Comparison of ENCODE assay signal across 18 cellular contexts in the genomic region with DNA sequence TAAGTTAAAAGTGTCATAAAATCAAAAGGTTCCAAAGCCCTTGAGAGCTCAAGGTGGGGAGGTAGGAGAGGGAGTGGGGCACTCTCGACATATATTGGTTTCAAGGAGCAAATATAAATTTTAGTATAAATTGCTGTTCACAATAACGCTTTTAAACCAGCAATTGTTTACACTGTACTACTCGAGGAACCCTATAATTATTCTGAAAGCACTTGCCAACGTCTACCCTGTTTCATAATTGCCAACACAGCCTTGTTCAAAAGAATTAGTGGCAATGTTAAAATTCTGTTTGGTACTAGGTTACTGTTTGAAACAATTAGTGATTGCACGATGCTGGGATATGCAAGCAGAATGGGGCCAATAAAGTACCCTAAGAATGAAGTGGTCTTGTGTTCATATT.
DNase-seq lines count a peak whose midpoint lies in the region.
"Had no signal": no experiment of that assay in that cellular context is flagged by ENCODE, and none has a peak within 500 bp of the region (broad histone marks: within the 10 kb centered on the region; RNA-seq: fewer than 3 reads in every experiment).

No MANE protein-coding gene starts in this region.

- H3K4me1 Mint-ChIP-seq in immature natural killer cell = peaks cover 93 to 100% of the 10 kb centered on the region in 2 donors

- H3K36me3 Mint-ChIP-seq in immature natural killer cell = peaks cover 7 to 17% (median 12%) of the 10 kb centered on the region in 3 donors
- H3K36me3 Mint-ChIP-seq: type B pancreatic cell had no signal

- DNase-seq in DMS153 treated with DMSO at 0.1 percent for 48 hours (lab: John Stamatoyannopoulos, UW; ENCODE audit: unreplicated experiment) (peak; percentile 86), NCI-H128 (lab: John Stamatoyannopoulos, UW; ENCODE audit: unreplicated experiment) (peak; percentile 69), NCI-H748 (lab: John Stamatoyannopoulos, UW; ENCODE audit: unreplicated experiment) (peak; percentile 90), immature natural killer cell (no peak), NCI-H524 (lab: John Stamatoyannopoulos, UW) (no peak), SHP77 (lab: John Stamatoyannopoulos, UW) (no peak), GF-D8 (lab: John Stamatoyannopoulos, UW) (no peak), DMS 273 treated with DMSO at 0.1 percent for 48 hours (lab: John Stamatoyannopoulos, UW) (no peak)
- DNase-seq: activated naive CD4-positive, alpha-beta T cell treated with anti-CD3 and anti-CD28 coated beads, Interleukin-2, amount 50 U/mL, for 16 hours; erythroblast; glutamatergic neuron; mammary epithelial cell; naive thymus-derived CD4-positive, alpha-beta T cell; NCI-H82; SW 1271 had no signal

- peak overlapping the region in 3 of 5 donors; percentile 33 to 61 (median 59) for H3K4me3 Mint-ChIP-seq in immature natural killer cell
- H3K4me3 Mint-ChIP-seq: dendritic cell treated with granulocyte-macrophage colony-stimulating factor and Interleukin-4, amounts not matched to agents 40 ng/mL and 50 ng/mL, for 4 days; naive thymus-derived CD4-positive, alpha-beta T cell; type B pancreatic cell had no signal

- no peaks in the 10 kb centered on the region for H3K9me3 Mint-ChIP-seq in immature natural killer cell
- H3K9me3 Mint-ChIP-seq: dendritic cell treated with granulocyte-macrophage colony-stimulating factor and Interleukin-4, amounts not matched to agents 40 ng/mL and 50 ng/mL, for 4 days; type B pancreatic cell had no signal

- peaks cover 0 to 3% (median 0%) of the 10 kb centered on the region in 3 donors for H3K27me3 Mint-ChIP-seq in immature natural killer cell (ENCODE audit: low read depth in 3 of 3)
- H3K27me3 Mint-ChIP-seq: dendritic cell treated with granulocyte-macrophage colony-stimulating factor and Interleukin-4, amounts not matched to agents 40 ng/mL and 50 ng/mL, for 4 days; naive thymus-derived CD4-positive, alpha-beta T cell; progenitor cell of endocrine pancreas; type B pancreatic cell had no signal

- H3K27ac Mint-ChIP-seq in immature natural killer cell = peak overlapping the region; percentile 67 to 99 (median 82)
- H3K27ac Mint-ChIP-seq: dendritic cell treated with granulocyte-macrophage colony-stimulating factor and Interleukin-4, amounts not matched to agents 40 ng/mL and 50 ng/mL, for 4 days; progenitor cell of endocrine pancreas; type B pancreatic cell had no signal

Comparison
In these comparisons a context has a peak if more than half of its experiments do, and no peak if none do; other contexts are left out.
1. DNase-seq: peak in DMS153 treated with DMSO at 0.1 percent for 48 hours (single experiment), NCI-H128 (single experiment) and NCI-H748 (single experiment); none in immature natural killer cell (0 of 3), NCI-H524 (0 of 2), SHP77 (0 of 2), GF-D8 (single experiment) and DMS 273 treated with DMSO at 0.1 percent for 48 hours (single experiment).